ENCODE assay signal across 12 cellular contexts in the genomic region with DNA sequence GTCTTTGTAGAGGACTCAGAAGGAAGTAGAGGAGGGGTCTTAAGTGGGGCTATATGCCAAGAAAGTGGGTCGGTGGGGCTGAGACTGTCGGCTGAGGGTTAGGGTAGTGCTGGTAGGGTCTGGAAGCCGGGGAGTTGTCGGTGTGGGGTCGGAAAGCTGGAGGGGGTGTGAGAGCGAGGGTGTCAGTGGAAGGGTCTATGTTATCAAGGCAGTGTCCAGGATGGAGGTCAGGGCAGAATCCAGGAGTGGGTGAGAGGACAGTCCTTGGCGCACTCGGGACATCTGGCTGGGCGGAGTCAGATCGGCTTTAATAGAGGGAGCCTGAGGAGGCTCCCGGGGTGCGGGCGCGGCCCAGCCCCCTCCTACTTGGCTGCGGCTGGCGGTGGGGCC. TPM values are rescaled to one million over a fixed set of nuclear protein-coding genes. Genes with fewer than 3 reads are reported as not detected.
DNase-seq lines count a peak whose midpoint lies in the region; ATAC-seq, FAIRE-seq and TF ChIP-seq lines count a peak whose summit lies in the region.
"Had no signal": no experiment of that assay in that cellular context is flagged by ENCODE, and none has a peak within 500 bp of the region (broad histone marks: within the 10 kb centered on the region; RNA-seq: fewer than 3 reads in every experiment).

No MANE protein-coding gene starts in this region.

- peak overlapping the region; percentile 2 for H3K4me3 Mint-ChIP-seq in stimulated activated memory B cell treated with anti-CD40 and anti-IgM and Interleukin-4, amounts not matched to agents 10 μg/mL and 1 μg/mL and 100 μg/mL, for 72 hours

- H3K79me2 ChIP-seq in keratinocyte (ENCODE audit: control insufficient read depth, insufficient read depth, low read length), result peaks cover 19% of the 10 kb centered on the region

- no peak for FAIRE-seq in keratinocyte (lab: Jason Lieb, UNC)
- FAIRE-seq: A204.1, GM12891, TTC549 had no signal

- H3K36me3 ChIP-seq in keratinocyte (ENCODE audit: control insufficient read depth in 2 of 2, extremely low read depth in 1 of 2, insufficient read depth in 2 of 2, low read length in 2 of 2), result peaks cover 20 to 23% of the 10 kb centered on the region in 2 experiments
- H3K36me3 ChIP-seq: cardiac muscle cell had no signal

- peak overlapping the region; percentile 25 for H3K4me2 ChIP-seq in keratinocyte (ENCODE audit: control insufficient read depth, extremely low read depth, insufficient read depth, low read depth, low read length)

- no peak overlapping the region for H3K27ac Mint-ChIP-seq in stimulated activated memory B cell treated with anti-CD40 and anti-IgM and Interleukin-4, amounts not matched to agents 10 μg/mL and 1 μg/mL and 100 μg/mL, for 72 hours

- peaks cover 43% of the 10 kb centered on the region for H3K36me3 Mint-ChIP-seq in stimulated activated memory B cell treated with anti-CD40 and anti-IgM and Interleukin-4, amounts not matched to agents 10 μg/mL and 1 μg/mL and 100 μg/mL, for 72 hours

- H3K4me3 ChIP-seq in keratinocyte (ENCODE audit: control insufficient read depth in 2 of 3, extremely low read depth in 1 of 3, insufficient read depth in 2 of 3, low read depth in 1 of 3, low read length in 3 of 3), result no peak overlapping the region
- H3K4me3 ChIP-seq: cardiac muscle cell had no signal

- peaks cover 31% of the 10 kb centered on the region for H3K27me3 Mint-ChIP-seq in stimulated activated memory B cell treated with anti-CD40 and anti-IgM and Interleukin-4, amounts not matched to agents 10 μg/mL and 1 μg/mL and 100 μg/mL, for 72 hours

- dilution Hi-C loops in keratinocyte (cut with MboI; ENCODE audit: extremely low pct_ligation_motif_present, low sequenced_read_pairs), result no loop called here

- peak overlapping the region; percentile 9 for H3K27ac ChIP-seq in angular gyrus (ENCODE audit: low read depth, low read length)
- H3K27ac ChIP-seq in keratinocyte (ENCODE audit: control insufficient read depth, insufficient read depth, low read length), result no peak overlapping the region
- H3K27ac ChIP-seq: cardiac muscle cell had no signal

- no peak for TF ChIP-seq CTCF in keratinocyte (optimal IDR thresholded peaks at IDR 0.05 in 1 of 3, IDR thresholded peaks at IDR 0.05 in 1 of 3, conservative IDR thresholded peaks at IDR 0.05 in 1 of 3; ENCODE audit: extremely low read depth in 1 of 3, insufficient read depth in 2 of 3, low read length in 3 of 3)

- H3K4me1 Mint-ChIP-seq in stimulated activated memory B cell treated with anti-CD40 and anti-IgM and Interleukin-4, amounts not matched to agents 10 μg/mL and 1 μg/mL and 100 μg/mL, for 72 hours, result peaks cover 47% of the 10 kb centered on the region

- H3K9me3 ChIP-seq in keratinocyte (ENCODE audit: control insufficient read depth, low read depth, low read length), result no peaks in the 10 kb centered on the region

- no peaks in the 10 kb centered on the region for H4K20me1 ChIP-seq in keratinocyte (ENCODE audit: control insufficient read depth, extremely low read depth, insufficient read depth, low read length)

- DNase-seq in DMS 273 (lab: John Stamatoyannopoulos, UW; ENCODE audit: unreplicated experiment) (peak; percentile 52), DMS 273 treated with DMSO at 0.1 percent for 48 hours (lab: John Stamatoyannopoulos, UW) (no peak), keratinocyte (ENCODE audit: low read depth, low spot score) (no peak), SHP77 (lab: John Stamatoyannopoulos, UW) (no peak), GM03348 (ENCODE audit: low spot score) (no peak)

- H3K9ac ChIP-seq in keratinocyte (ENCODE audit: control insufficient read depth, extremely low read depth, insufficient read depth, low read length), result peak overlapping the region; percentile 37

- no peak for ATAC-seq in stimulated activated memory B cell treated with anti-CD40 and anti-IgM and Interleukin-4, amounts not matched to agents 10 μg/mL and 1 μg/mL and 100 μg/mL, for 72 hours
- no peak for ATAC-seq in GM18870 (IDR thresholded peaks at IDR 0.05; ENCODE audit: unreplicated experiment)

- no peaks in the 10 kb centered on the region for H3K9me3 Mint-ChIP-seq in stimulated activated memory B cell treated with anti-CD40 and anti-IgM and Interleukin-4, amounts not matched to agents 10 μg/mL and 1 μg/mL and 100 μg/mL, for 72 hours

- no peaks in the 10 kb centered on the region for H3K9me1 ChIP-seq in keratinocyte (ENCODE audit: control insufficient read depth, extremely low read depth, insufficient read depth, low read length)

- H2AFZ ChIP-seq in keratinocyte (ENCODE audit: control insufficient read depth, low read length), result no peak overlapping the region

- no peaks in the 10 kb centered on the region for H3K27me3 ChIP-seq in keratinocyte (ENCODE audit: control insufficient read depth, extremely low read depth, insufficient read depth, low read length)
- H3K27me3 ChIP-seq: cardiac muscle cell had no signal

- peaks cover 23% of the 10 kb centered on the region for H3K4me1 ChIP-seq in keratinocyte (ENCODE audit: control insufficient read depth, extremely low read depth, insufficient read depth, low read length)

RNA-seq across cellular contexts. Expression of a gene that starts 1.7 kb away (rescaled TPM):
- polyA plus RNA-seq in keratinocyte, result not detected in 3 replicates
- polyA plus RNA-seq in keratinocyte (2011; ENCODE audit: low read depth), result not detected
- not detected in 2 replicates for polyA plus RNA-seq in keratinocyte (2011; cell fraction: cytosol; rRNA removed)
- polyA plus RNA-seq in keratinocyte (2011; cell fraction: nucleus; rRNA removed), result not detected in 2 replicates
- 0.07 and 0.17 TPM in 2 replicates for polyA plus RNA-seq in keratinocyte (2012; ENCODE audit: low replicate concordance)
- polyA minus RNA-seq in keratinocyte, result 0.20 TPM in 1 of 3 replicates, not detected in the others
- polyA minus RNA-seq in keratinocyte (2011; cell fraction: cytosol; rRNA and poly(A)+ RNA removed), result not detected
- not detected in 2 replicates for polyA minus RNA-seq in keratinocyte (2011; cell fraction: nucleus; rRNA and poly(A)+ RNA removed)

RNA-seq across cellular contexts. Expression of a gene that starts 2.8 kb away (rescaled TPM):
- 5.3 to 15.5 TPM (median 5.5 TPM) in 3 replicates for polyA plus RNA-seq in keratinocyte
- polyA plus RNA-seq in keratinocyte (2011; ENCODE audit: low read depth), result 2.6 TPM
- 8.2 and 9.5 TPM in 2 replicates for polyA plus RNA-seq in keratinocyte (2011; cell fraction: cytosol; rRNA removed)
- polyA plus RNA-seq in keratinocyte (2011; cell fraction: nucleus; rRNA removed), result 41.6 and 58.7 TPM in 2 replicates
- 12.7 and 13.6 TPM in 2 replicates for polyA plus RNA-seq in keratinocyte (2012; ENCODE audit: low replicate concordance)
- 14.6 to 79.7 TPM (median 16.3 TPM) in 3 replicates for polyA minus RNA-seq in keratinocyte
- 12.1 TPM for polyA minus RNA-seq in keratinocyte (2011; cell fraction: cytosol; rRNA and poly(A)+ RNA removed)
- 9.4 and 24.8 TPM in 2 replicates for polyA minus RNA-seq in keratinocyte (2011; cell fraction: nucleus; rRNA and poly(A)+ RNA removed)

RNA-seq across cellular contexts. Expression of a gene that starts 6.8 kb away (rescaled TPM):
- polyA plus RNA-seq in keratinocyte, result 6.7 to 11.8 TPM (median 9.2 TPM) in 3 replicates
- 6.4 TPM for polyA plus RNA-seq in keratinocyte (2011; ENCODE audit: low read depth)
- polyA plus RNA-seq in keratinocyte (2011; cell fraction: cytosol; rRNA removed), result 6.7 and 11.7 TPM in 2 replicates
- polyA plus RNA-seq in keratinocyte (2011; cell fraction: nucleus; rRNA removed), result 29.9 and 31.0 TPM in 2 replicates
- polyA plus RNA-seq in keratinocyte (2012; ENCODE audit: low replicate concordance), result 14.0 and 15.0 TPM in 2 replicates
- polyA minus RNA-seq in keratinocyte, result 4.1 to 11.4 TPM (median 9.2 TPM) in 3 replicates
- 40.7 TPM for polyA minus RNA-seq in keratinocyte (2011; cell fraction: cytosol; rRNA and poly(A)+ RNA removed)
- 7.9 and 8.4 TPM in 2 replicates for polyA minus RNA-seq in keratinocyte (2011; cell fraction: nucleus; rRNA and poly(A)+ RNA removed)

RNA-seq across cellular contexts. Expression of a gene that starts 9.7 kb away (rescaled TPM):
- polyA plus RNA-seq in keratinocyte, result 36.2 to 53.8 TPM (median 49.7 TPM) in 3 replicates
- 3.1 TPM for polyA plus RNA-seq in keratinocyte (2011; ENCODE audit: low read depth)
- 49.4 and 58.2 TPM in 2 replicates for polyA plus RNA-seq in keratinocyte (2011; cell fraction: cytosol; rRNA removed)
- polyA plus RNA-seq in keratinocyte (2011; cell fraction: nucleus; rRNA removed), result 36.8 and 56.0 TPM in 2 replicates
- 70.6 and 72.7 TPM in 2 replicates for polyA plus RNA-seq in keratinocyte (2012; ENCODE audit: low replicate concordance)
- 33.1 to 60.8 TPM (median 41.5 TPM) in 3 replicates for polyA minus RNA-seq in keratinocyte
- 14.2 TPM for polyA minus RNA-seq in keratinocyte (2011; cell fraction: cytosol; rRNA and poly(A)+ RNA removed)
- polyA minus RNA-seq in keratinocyte (2011; cell fraction: nucleus; rRNA and poly(A)+ RNA removed), result 13.9 and 15.4 TPM in 2 replicates

RNA-seq across cellular contexts. Expression of a gene that starts 9.9 kb away (rescaled TPM):
- polyA plus RNA-seq in keratinocyte, result 8.9 to 14.7 TPM (median 11.4 TPM) in 3 replicates
- 1.8 TPM for polyA plus RNA-seq in keratinocyte (2011; ENCODE audit: low read depth)
- 6.4 and 10.2 TPM in 2 replicates for polyA plus RNA-seq in keratinocyte (2011; cell fraction: cytosol; rRNA removed)
- polyA plus RNA-seq in keratinocyte (2011; cell fraction: nucleus; rRNA removed), result 27.2 and 32.1 TPM in 2 replicates
- 9.0 and 12.1 TPM in 2 replicates for polyA plus RNA-seq in keratinocyte (2012; ENCODE audit: low replicate concordance)
- 4.3 to 8.7 TPM (median 8.3 TPM) in 3 replicates for polyA minus RNA-seq in keratinocyte
- polyA minus RNA-seq in keratinocyte (2011; cell fraction: cytosol; rRNA and poly(A)+ RNA removed), result 3.5 TPM
- 3.8 and 4.7 TPM in 2 replicates for polyA minus RNA-seq in keratinocyte (2011; cell fraction: nucleus; rRNA and poly(A)+ RNA removed)
